Comparison of ENCODE assay signal across 1 cellular context in the genomic region with DNA sequence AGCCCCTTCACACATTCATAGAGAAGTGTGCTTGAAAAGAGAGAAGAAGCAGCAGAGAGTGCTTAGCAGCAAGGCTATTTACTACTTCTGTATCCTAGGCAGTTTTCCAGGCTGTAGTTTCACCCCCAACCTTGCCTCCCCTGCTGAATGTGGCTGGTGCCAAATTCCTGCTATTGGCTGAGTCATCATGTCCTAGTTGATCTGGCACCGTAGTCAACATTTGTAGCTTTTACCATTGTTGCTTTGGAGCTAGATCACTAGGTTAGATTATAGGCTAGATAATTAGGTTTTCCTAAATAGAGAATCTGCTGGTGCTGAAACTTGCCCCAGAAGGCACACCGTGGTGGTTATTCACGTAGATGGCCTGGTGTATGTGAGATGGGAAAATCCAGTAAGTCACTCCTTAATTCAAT.
TF ChIP-seq lines count a peak whose summit lies in the region.

No MANE protein-coding gene starts in this region.

TF ChIP-seq in K562, 482 proteins besides CTCF, POLR2A, EP300 and RAD21 (continued from another document):
- TF ChIP-seq MEF2A (IDR thresholded peaks at IDR 0.05; ENCODE audit: control insufficient read depth, low read depth, low read length) (no peak), WHSC1 (IDR thresholded peaks at IDR 0.05; ENCODE audit: low read length) (no peak), ZNF668 (CRISPR knock-in tag; IDR thresholded peaks at IDR 0.05) (no peak), JUND (IDR thresholded peaks at IDR 0.05; ENCODE audit: borderline replicate concordance, low read depth, low read length) (peak; percentile 49; the same call in 1 of the 2 replicates), JUND (tag; IDR thresholded peaks at IDR 0.05; ENCODE audit: borderline replicate concordance, low read depth, low read length) (no peak), NR4A1 (CRISPR knock-in tag; IDR thresholded peaks at IDR 0.05) (no peak), NR4A1 (tag; IDR thresholded peaks at IDR 0.05) (no peak), NFE2 (IDR thresholded peaks at IDR 0.05; ENCODE audit: low read depth) (peak; percentile 73), SP1 (CRISPR knock-in tag; IDR thresholded peaks at IDR 0.05) (no peak), ETV1 (tag; conservative IDR thresholded peaks at IDR 0.05; ENCODE audit: low read depth) (no peak), CBX2 (IDR thresholded peaks at IDR 0.05; ENCODE audit: insufficient read depth, low read length, poor library complexity, severe bottlenecking) (no peak), ZBTB1 (CRISPR knock-in tag; IDR thresholded peaks at IDR 0.05; ENCODE audit: borderline replicate concordance, low read depth) (no peak), FOSL1 (tag; conservative IDR thresholded peaks at IDR 0.05) (peak; percentile 54), BRF1 (IDR thresholded peaks at IDR 0.05; ENCODE audit: borderline replicate concordance, extremely low read depth, insufficient read length) (no peak), KLF13 (tag; IDR thresholded peaks at IDR 0.05; ENCODE audit: borderline replicate concordance, low read depth) (no peak), MEF2D (tag; conservative IDR thresholded peaks at IDR 0.05; ENCODE audit: low read depth) (no peak), MAFG (tag; conservative IDR thresholded peaks at IDR 0.05) (peak; percentile 73), TFAM (CRISPR knock-in tag; conservative IDR thresholded peaks at IDR 0.05) (no peak), ZNF444 (CRISPR knock-in tag; IDR thresholded peaks at IDR 0.05) (no peak), BACH1 (tag; IDR thresholded peaks at IDR 0.05) (no peak), ZNF431 (CRISPR knock-in tag; IDR thresholded peaks at IDR 0.05) (no peak), NCOR1 (IDR thresholded peaks at IDR 0.05) (no peak), SRSF9 (IDR thresholded peaks at IDR 0.05; ENCODE audit: borderline replicate concordance, low read depth, low read length) (no peak), PRMT5 (CRISPR knock-in tag; IDR thresholded peaks at IDR 0.05) (no peak), ELF4 (CRISPR knock-in tag; IDR thresholded peaks at IDR 0.05) (no peak), HNRNPK (IDR thresholded peaks at IDR 0.05; ENCODE audit: low read depth, low read length, poor library complexity, severe bottlenecking) (no peak), ZNF239 (CRISPR knock-in tag; IDR thresholded peaks at IDR 0.05) (no peak), FOXP1 (CRISPR knock-in tag; IDR thresholded peaks at IDR 0.05) (no peak), PBX2 (CRISPR knock-in tag; IDR thresholded peaks at IDR 0.05; ENCODE audit: low read depth) (no peak), PBX2 (tag; conservative IDR thresholded peaks at IDR 0.05; ENCODE audit: low read depth) (no peak), GABPA (tag; conservative IDR thresholded peaks at IDR 0.05; ENCODE audit: low read depth) (no peak), NR1H2 (CRISPR knock-in tag; IDR thresholded peaks at IDR 0.05) (no peak), MAFF (IDR thresholded peaks at IDR 0.05; ENCODE audit: low read length) (peak; percentile 25; the same call in 1 of the 2 replicates), C11orf30 (IDR thresholded peaks at IDR 0.05; ENCODE audit: low read depth) (peak; percentile 79), ZNF232 (CRISPR knock-in tag; IDR thresholded peaks at IDR 0.05) (no peak), ZNF224 (CRISPR knock-in tag; IDR thresholded peaks at IDR 0.05) (no peak), ZNF316 (IDR thresholded peaks at IDR 0.05) (peak; percentile 79), MECOM (CRISPR knock-in tag; IDR thresholded peaks at IDR 0.05) (no peak), MAFK (IDR thresholded peaks at IDR 0.05; ENCODE audit: low read length) (peak; percentile 34; the same call in 1 of the 2 replicates), NFIC (IDR thresholded peaks at IDR 0.05) (no peak), CBX3 (IDR thresholded peaks at IDR 0.05; ENCODE audit: borderline replicate concordance in 1 of 2, low read length in 2 of 2) (no peak)
- TF ChIP-seq, protein P1, sequence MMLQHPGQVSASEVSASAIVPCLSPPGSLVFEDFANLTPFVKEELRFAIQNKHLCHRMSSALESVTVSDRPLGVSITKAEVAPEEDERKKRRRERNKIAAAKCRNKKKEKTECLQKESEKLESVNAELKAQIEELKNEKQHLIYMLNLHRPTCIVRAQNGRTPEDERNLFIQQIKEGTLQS (IDR thresholded peaks at IDR 0.05) = peak; percentile 41; the same call in 1 of the 2 replicates
- TF ChIP-seq, protein P1 (CRISPR knock-in tag; conservative IDR thresholded peaks at IDR 0.05) = no peak
- TF ChIP-seq, protein P2, sequence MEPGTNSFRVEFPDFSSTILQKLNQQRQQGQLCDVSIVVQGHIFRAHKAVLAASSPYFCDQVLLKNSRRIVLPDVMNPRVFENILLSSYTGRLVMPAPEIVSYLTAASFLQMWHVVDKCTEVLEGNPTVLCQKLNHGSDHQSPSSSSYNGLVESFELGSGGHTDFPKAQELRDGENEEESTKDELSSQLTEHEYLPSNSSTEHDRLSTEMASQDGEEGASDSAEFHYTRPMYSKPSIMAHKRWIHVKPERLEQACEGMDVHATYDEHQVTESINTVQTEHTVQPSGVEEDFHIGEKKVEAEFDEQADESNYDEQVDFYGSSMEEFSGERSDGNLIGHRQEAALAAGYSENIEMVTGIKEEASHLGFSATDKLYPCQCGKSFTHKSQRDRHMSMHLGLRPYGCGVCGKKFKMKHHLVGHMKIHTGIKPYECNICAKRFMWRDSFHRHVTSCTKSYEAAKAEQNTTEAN (CRISPR knock-in tag; IDR thresholded peaks at IDR 0.05) = no peak
- TF ChIP-seq, protein P3, sequence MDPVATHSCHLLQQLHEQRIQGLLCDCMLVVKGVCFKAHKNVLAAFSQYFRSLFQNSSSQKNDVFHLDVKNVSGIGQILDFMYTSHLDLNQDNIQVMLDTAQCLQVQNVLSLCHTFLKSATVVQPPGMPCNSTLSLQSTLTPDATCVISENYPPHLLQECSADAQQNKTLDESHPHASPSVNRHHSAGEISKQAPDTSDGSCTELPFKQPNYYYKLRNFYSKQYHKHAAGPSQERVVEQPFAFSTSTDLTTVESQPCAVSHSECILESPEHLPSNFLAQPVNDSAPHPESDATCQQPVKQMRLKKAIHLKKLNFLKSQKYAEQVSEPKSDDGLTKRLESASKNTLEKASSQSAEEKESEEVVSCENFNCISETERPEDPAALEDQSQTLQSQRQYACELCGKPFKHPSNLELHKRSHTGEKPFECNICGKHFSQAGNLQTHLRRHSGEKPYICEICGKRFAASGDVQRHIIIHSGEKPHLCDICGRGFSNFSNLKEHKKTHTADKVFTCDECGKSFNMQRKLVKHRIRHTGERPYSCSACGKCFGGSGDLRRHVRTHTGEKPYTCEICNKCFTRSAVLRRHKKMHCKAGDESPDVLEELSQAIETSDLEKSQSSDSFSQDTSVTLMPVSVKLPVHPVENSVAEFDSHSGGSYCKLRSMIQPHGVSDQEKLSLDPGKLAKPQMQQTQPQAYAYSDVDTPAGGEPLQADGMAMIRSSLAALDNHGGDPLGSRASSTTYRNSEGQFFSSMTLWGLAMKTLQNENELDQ (CRISPR knock-in tag; IDR thresholded peaks at IDR 0.05; ENCODE audit: borderline replicate concordance) = no peak
- TF ChIP-seq, protein P4, sequence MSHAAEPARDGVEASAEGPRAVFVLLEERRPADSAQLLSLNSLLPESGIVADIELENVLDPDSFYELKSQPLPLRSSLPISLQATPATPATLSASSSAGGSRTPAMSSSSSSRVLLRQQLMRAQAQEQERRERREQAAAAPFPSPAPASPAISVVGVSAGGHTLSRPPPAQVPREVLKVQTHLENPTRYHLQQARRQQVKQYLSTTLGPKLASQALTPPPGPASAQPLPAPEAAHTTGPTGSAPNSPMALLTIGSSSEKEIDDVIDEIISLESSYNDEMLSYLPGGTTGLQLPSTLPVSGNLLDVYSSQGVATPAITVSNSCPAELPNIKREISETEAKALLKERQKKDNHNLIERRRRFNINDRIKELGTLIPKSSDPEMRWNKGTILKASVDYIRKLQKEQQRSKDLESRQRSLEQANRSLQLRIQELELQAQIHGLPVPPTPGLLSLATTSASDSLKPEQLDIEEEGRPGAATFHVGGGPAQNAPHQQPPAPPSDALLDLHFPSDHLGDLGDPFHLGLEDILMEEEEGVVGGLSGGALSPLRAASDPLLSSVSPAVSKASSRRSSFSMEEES (CRISPR knock-in tag; IDR thresholded peaks at IDR 0.05) = no peak
- TF ChIP-seq, protein P5, sequence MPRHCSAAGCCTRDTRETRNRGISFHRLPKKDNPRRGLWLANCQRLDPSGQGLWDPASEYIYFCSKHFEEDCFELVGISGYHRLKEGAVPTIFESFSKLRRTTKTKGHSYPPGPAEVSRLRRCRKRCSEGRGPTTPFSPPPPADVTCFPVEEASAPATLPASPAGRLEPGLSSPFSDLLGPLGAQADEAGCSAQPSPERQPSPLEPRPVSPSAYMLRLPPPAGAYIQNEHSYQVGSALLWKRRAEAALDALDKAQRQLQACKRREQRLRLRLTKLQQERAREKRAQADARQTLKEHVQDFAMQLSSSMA (CRISPR knock-in tag; IDR thresholded peaks at IDR 0.05) = no peak
- TF ChIP-seq, protein P6, sequence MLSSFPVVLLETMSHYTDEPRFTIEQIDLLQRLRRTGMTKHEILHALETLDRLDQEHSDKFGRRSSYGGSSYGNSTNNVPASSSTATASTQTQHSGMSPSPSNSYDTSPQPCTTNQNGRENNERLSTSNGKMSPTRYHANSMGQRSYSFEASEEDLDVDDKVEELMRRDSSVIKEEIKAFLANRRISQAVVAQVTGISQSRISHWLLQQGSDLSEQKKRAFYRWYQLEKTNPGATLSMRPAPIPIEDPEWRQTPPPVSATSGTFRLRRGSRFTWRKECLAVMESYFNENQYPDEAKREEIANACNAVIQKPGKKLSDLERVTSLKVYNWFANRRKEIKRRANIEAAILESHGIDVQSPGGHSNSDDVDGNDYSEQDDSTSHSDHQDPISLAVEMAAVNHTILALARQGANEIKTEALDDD (IDR thresholded peaks at IDR 0.05) = peak; percentile 61; the same call in 1 of the 2 replicates
